In genomic region chr2:47165001-47165555, GRCh38 we compare ENCODE assay signal across 18 cellular contexts. TPM values are rescaled to one million over a fixed set of nuclear protein-coding genes. Genes with fewer than 3 reads are reported as not detected.
DNase-seq lines count a peak whose midpoint lies in the region; ATAC-seq and TF ChIP-seq lines count a peak whose summit lies in the region.
"Had no signal": no experiment of that assay in that cellular context is flagged by ENCODE, and none has a peak within 500 bp of the region (broad histone marks: within the 10 kb centered on the region; RNA-seq: fewer than 3 reads in every experiment).

No MANE protein-coding gene starts in this region.

- H3K4me1 Mint-ChIP-seq in activated naive CD4-positive, alpha-beta T cell treated with anti-CD3 and anti-CD28 coated beads, Interleukin-2, amount 50 U/mL, for 24 hours = peaks cover 53% of the 10 kb centered on the region
- H3K4me1 Mint-ChIP-seq in dendritic cell treated with granulocyte-macrophage colony-stimulating factor and Interleukin-4, amounts not matched to agents 40 ng/mL and 50 ng/mL, for 4 days (ENCODE audit: low read depth) = peaks cover 47% of the 10 kb centered on the region
- peaks cover 30% of the 10 kb centered on the region for H3K4me1 Mint-ChIP-seq in stimulated activated effector memory CD8-positive, alpha-beta T cell treated with anti-CD3 and anti-CD28 coated beads, Interleukin-12 subunit alpha, Interleukin-12 subunit beta, amount 100 ng/mL, for 72 hours

- no peak overlapping the region for H3K27ac ChIP-seq in Panc1 (ENCODE audit: low read length)

- no peak for DNase-seq in activated naive CD4-positive, alpha-beta T cell treated with Interleukin-2 at 50 U/mL for 16 hours
- DNase-seq in Panc1 (ENCODE audit: low read depth, low spot score) (no peak), A172 (ENCODE audit: low spot score) (no peak)
- DNase-seq in stimulated activated effector memory CD8-positive, alpha-beta T cell treated with anti-CD3 and anti-CD28 coated beads, Interleukin-12 subunit alpha, Interleukin-12 subunit beta, amount 100 ng/mL, for 72 hours (ENCODE audit: low spot score in 2 of 2) = no peak
- DNase-seq: amygdala; foreskin fibroblast; GOT3; kidney; NCI-H1092 treated with DMSO at 0.1 percent for 48 hours; NCI-H446; retina; stimulated activated CD4-positive, alpha-beta T cell treated with anti-CD3 and anti-CD28 coated beads, Interleukin-2, amount 100 ng/mL, for 48 hours; stimulated activated naive CD4-positive, alpha-beta T cell treated with Interleukin-2 at 50 U/mL for 16 hours had no signal

- POLR2A ChIA-PET in Panc1 (lab: Charles Lee) = no interaction called here

- H3K27me3 ChIP-seq in Panc1 (ENCODE audit: control insufficient read depth, insufficient read depth, low read length) = no peaks in the 10 kb centered on the region

- peaks cover 70% of the 10 kb centered on the region for H3K36me3 ChIP-seq in Panc1 (ENCODE audit: control insufficient read depth, insufficient read depth, low read length)

- H3K27me3 Mint-ChIP-seq in activated naive CD4-positive, alpha-beta T cell treated with anti-CD3 and anti-CD28 coated beads, Interleukin-2, amount 50 U/mL, for 24 hours = no peaks in the 10 kb centered on the region
- H3K27me3 Mint-ChIP-seq in dendritic cell treated with granulocyte-macrophage colony-stimulating factor and Interleukin-4, amounts not matched to agents 40 ng/mL and 50 ng/mL, for 4 days = no peaks in the 10 kb centered on the region

- H3K36me3 Mint-ChIP-seq in activated naive CD4-positive, alpha-beta T cell treated with anti-CD3 and anti-CD28 coated beads, Interleukin-2, amount 50 U/mL, for 24 hours = peaks cover 21% of the 10 kb centered on the region
- H3K36me3 Mint-ChIP-seq in dendritic cell treated with granulocyte-macrophage colony-stimulating factor and Interleukin-4, amounts not matched to agents 40 ng/mL and 50 ng/mL, for 4 days (ENCODE audit: low read depth) = peaks cover 89% of the 10 kb centered on the region
- H3K36me3 Mint-ChIP-seq in stimulated activated effector memory CD8-positive, alpha-beta T cell treated with anti-CD3 and anti-CD28 coated beads, Interleukin-12 subunit alpha, Interleukin-12 subunit beta, amount 100 ng/mL, for 72 hours = peaks cover 100% of the 10 kb centered on the region

- no peak for TF ChIP-seq CTCF in Panc1 (IDR thresholded peaks at IDR 0.05)

- no peaks in the 10 kb centered on the region for H3K9me3 ChIP-seq in Panc1 (ENCODE audit: control insufficient read depth, insufficient read depth, low read depth, low read length)

- no peaks in the 10 kb centered on the region for H3K9me3 Mint-ChIP-seq in activated naive CD4-positive, alpha-beta T cell treated with anti-CD3 and anti-CD28 coated beads, Interleukin-2, amount 50 U/mL, for 24 hours
- no peaks in the 10 kb centered on the region for H3K9me3 Mint-ChIP-seq in dendritic cell treated with granulocyte-macrophage colony-stimulating factor and Interleukin-4, amounts not matched to agents 40 ng/mL and 50 ng/mL, for 4 days
- no peaks in the 10 kb centered on the region for H3K9me3 Mint-ChIP-seq in stimulated activated effector memory CD8-positive, alpha-beta T cell treated with anti-CD3 and anti-CD28 coated beads, Interleukin-12 subunit alpha, Interleukin-12 subunit beta, amount 100 ng/mL, for 72 hours
- H3K9me3 Mint-ChIP-seq: T-helper 2 cell treated with Interferon-gamma antibody and Interleukin-4, amounts not matched to agents 5 μg/mL and 100 μg/mL, for 36 hours had no signal

- BruUV-seq in Panc1 (replicated peaks; lab: Mats Ljungman, UMichigan) = TSS peak; percentile 20

- H3K4me3 Mint-ChIP-seq in activated naive CD4-positive, alpha-beta T cell treated with anti-CD3 and anti-CD28 coated beads, Interleukin-2, amount 50 U/mL, for 24 hours = no peak overlapping the region
- H3K4me3 Mint-ChIP-seq in dendritic cell treated with granulocyte-macrophage colony-stimulating factor and Interleukin-4, amounts not matched to agents 40 ng/mL and 50 ng/mL, for 4 days = no peak overlapping the region
- H3K4me3 Mint-ChIP-seq in stimulated activated effector memory CD8-positive, alpha-beta T cell treated with anti-CD3 and anti-CD28 coated beads, Interleukin-12 subunit alpha, Interleukin-12 subunit beta, amount 100 ng/mL, for 72 hours = no peak overlapping the region
- H3K4me3 Mint-ChIP-seq: T-helper 2 cell treated with Interferon-gamma antibody and Interleukin-4, amounts not matched to agents 5 μg/mL and 100 μg/mL, for 36 hours had no signal

- in situ Hi-C loops in Panc1 (cut with HindIII; ENCODE audit: low pct_unique_long_range_greater_than_20kb, low sequenced_read_pairs) = no loop called here

- peaks cover 27% of the 10 kb centered on the region for H3K4me1 ChIP-seq in Panc1 (ENCODE audit: control insufficient read depth, insufficient read depth, low read length)

- peak overlapping the region; percentile 71 for H3K27ac Mint-ChIP-seq in activated naive CD4-positive, alpha-beta T cell treated with anti-CD3 and anti-CD28 coated beads, Interleukin-2, amount 50 U/mL, for 24 hours
- H3K27ac Mint-ChIP-seq in dendritic cell treated with granulocyte-macrophage colony-stimulating factor and Interleukin-4, amounts not matched to agents 40 ng/mL and 50 ng/mL, for 4 days = peak overlapping the region; percentile 25
- peak overlapping the region; percentile 4 for H3K27ac Mint-ChIP-seq in stimulated activated effector memory CD8-positive, alpha-beta T cell treated with anti-CD3 and anti-CD28 coated beads, Interleukin-12 subunit alpha, Interleukin-12 subunit beta, amount 100 ng/mL, for 72 hours

- intact Hi-C loops in Panc1 (cut with micrococcal nuclease; ENCODE audit: unreplicated experiment) = no loop called here
- intact Hi-C loops in dendritic cell treated with granulocyte-macrophage colony-stimulating factor and Interleukin-4, amounts not matched to agents 40 ng/mL and 50 ng/mL, for 4 days (cut with micrococcal nuclease) = loop anchor here (5.0 kb wide), 1 partner anchor 157 kb away; no protein-coding TSS in a partner anchor

- no peak overlapping the region for H3K4me3 ChIP-seq in Panc1 (ENCODE audit: low read depth in 2 of 2, low read length in 2 of 2)

- CTCF ChIA-PET in Panc1 (lab: Charles Lee) = interaction anchor here (0.7 kb wide), 1 partner anchor 29 kb away, joined by 4 read pairs; no protein-coding TSS in a partner anchor

- 0 out of 2 replicates have a peak, but pooled peaks have one; percentile 5 for ATAC-seq in Panc1
- no peak for ATAC-seq in stimulated activated effector memory CD8-positive, alpha-beta T cell treated with anti-CD3 and anti-CD28 coated beads, Interleukin-12 subunit alpha, Interleukin-12 subunit beta, amount 100 ng/mL, for 72 hours
- no peak for ATAC-seq in GM19395 (IDR thresholded peaks at IDR 0.05; ENCODE audit: unreplicated experiment)
- no peak for ATAC-seq in HG03378 (IDR thresholded peaks at IDR 0.05; ENCODE audit: unreplicated experiment)

RNA-seq across cellular contexts. Expression of gene STPG4, which starts 10.0 kb away (rescaled TPM):
- total RNA-seq in Panc1 (2021; ENCODE audit: unreplicated experiment) = 0.36 TPM
- polyA plus RNA-seq in Panc1 (2012; ENCODE audit: insufficient read length) = not detected
- 0.62 and 4.4 TPM in 2 replicates for total RNA-seq in A172 (2014; rRNA removed; shearing (Covaris generic))
- total RNA-seq: kidney had no signal

RNA-seq across cellular contexts. Expression of gene CALM2, which starts 11.2 kb away (rescaled TPM):
- 705 TPM for total RNA-seq in Panc1 (2021; ENCODE audit: unreplicated experiment)
- polyA plus RNA-seq in Panc1 (2012; ENCODE audit: insufficient read length) = 531 TPM
- total RNA-seq in A172 (2014; rRNA removed; shearing (Covaris generic)) = 2,430 and 2,432 TPM in 2 replicates

Comparison
In these comparisons a context has a peak if more than half of its experiments do, and no peak if none do; other contexts are left out.
1. H3K27ac Mint-ChIP-seq: peak in every context shown above with its lines; median percentile 71 in activated naive CD4-positive, alpha-beta T cell treated with anti-CD3 and anti-CD28 coated beads, Interleukin-2, amount 50 U/mL, for 24 hours; 25 in dendritic cell treated with granulocyte-macrophage colony-stimulating factor and Interleukin-4, amounts not matched to agents 40 ng/mL and 50 ng/mL, for 4 days; 4 in stimulated activated effector memory CD8-positive, alpha-beta T cell treated with anti-CD3 and anti-CD28 coated beads, Interleukin-12 subunit alpha, Interleukin-12 subunit beta, amount 100 ng/mL, for 72 hours.